ENCODE assay signal across 18 cellular contexts in the genomic region with DNA sequence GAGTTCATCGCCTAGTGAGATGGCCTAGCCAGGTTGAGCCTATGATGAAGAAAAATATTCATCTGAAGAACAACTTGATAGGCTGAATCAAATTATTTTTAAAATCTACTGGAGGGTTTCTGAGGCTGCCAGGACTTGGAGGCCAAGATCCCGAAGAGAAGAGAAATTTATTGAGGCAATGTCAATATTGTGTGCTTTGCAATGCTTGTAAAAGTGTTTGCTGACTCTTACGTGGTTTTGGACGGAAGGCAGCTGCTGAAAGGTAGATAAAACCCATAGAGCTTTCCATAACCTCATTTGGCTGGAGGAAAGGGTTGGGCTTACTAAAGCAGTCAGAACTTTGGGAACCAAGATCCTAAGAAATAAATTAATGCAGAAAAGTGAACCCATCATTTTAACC.
DNase-seq lines count a peak whose midpoint lies in the region; ATAC-seq, FAIRE-seq and TF ChIP-seq lines count a peak whose summit lies in the region.
"Had no signal": no experiment of that assay in that cellular context is flagged by ENCODE, and none has a peak within 500 bp of the region (broad histone marks: within the 10 kb centered on the region; RNA-seq: fewer than 3 reads in every experiment).

No MANE protein-coding gene starts in this region.

- FAIRE-seq in bronchial epithelial cell (lab: Jason Lieb, UNC) = peak; percentile 77

- peak; percentile 94 for ATAC-seq in mucosa of descending colon

- H3K36me3 Mint-ChIP-seq in progenitor cell of endocrine pancreas (ENCODE audit: insufficient read depth) = no peaks in the 10 kb centered on the region
- H3K36me3 Mint-ChIP-seq: CD8-positive, alpha-beta memory T cell had no signal

- intact Hi-C loops in mucosa of descending colon (cut with DNase I, micrococcal nuclease) = loop anchor here in 1 of 2 donors (10.0 kb wide), 1 partner anchor 177 kb away; no protein-coding TSS in a partner anchor

- TF ChIP-seq CTCF in LNCaP clone FGC (IDR thresholded peaks at IDR 0.05; ENCODE audit: control insufficient read depth, extremely low read depth, insufficient read depth) (no peak), bronchial epithelial cell (IDR thresholded peaks at IDR 0.05; ENCODE audit: insufficient read depth, low read length, severe bottlenecking) (no peak), mucosa of descending colon (IDR thresholded peaks at IDR 0.05) (no peak), progenitor cell of endocrine pancreas (IDR thresholded peaks at IDR 0.05; ENCODE audit: unreplicated experiment) (no peak)

- peak; percentile 61 for DNase-seq in DMS153 (lab: John Stamatoyannopoulos, UW)
- DNase-seq in DMS153 treated with DMSO at 0.1 percent for 48 hours (lab: John Stamatoyannopoulos, UW; ENCODE audit: unreplicated experiment) = no peak
- DNase-seq in LNCaP clone FGC (ENCODE audit: low read depth) = peak; percentile 96
- DNase-seq in bronchial epithelial cell (ENCODE audit: low read depth) = no peak
- DNase-seq in mucosa of descending colon = peak in 1 of 3 donors; percentile 54
- no peak for DNase-seq in NCI-H1436 treated with DMSO at 0.1 percent for 48 hours (lab: John Stamatoyannopoulos, UW)
- DNase-seq in NCI-H2227 treated with DMSO at 0.1 percent for 48 hours (lab: John Stamatoyannopoulos, UW) = no peak
- DNase-seq in progenitor cell of endocrine pancreas (ENCODE audit: low spot score, unreplicated experiment) = no peak
- DNase-seq: 8988T; CD8-positive, alpha-beta memory T cell; H7; IMR-90; Karpas-422; NCI-H1105 treated with DMSO at 0.1 percent for 48 hours; NCI-H187; NCI-H345 had no signal

- H3K27ac Mint-ChIP-seq in progenitor cell of endocrine pancreas = no peak overlapping the region
- H3K27ac Mint-ChIP-seq: CD8-positive, alpha-beta memory T cell had no signal

- H3K4me3 ChIP-seq in LNCaP clone FGC (ENCODE audit: low read depth, low read length) (no peak overlapping the region), bronchial epithelial cell (ENCODE audit: low read depth, low read length) (no peak overlapping the region), mucosa of descending colon (no peak overlapping the region)
- H3K4me3 ChIP-seq: BLaER1, PC-9 had no signal

- H3K4me1 ChIP-seq in mucosa of descending colon (ENCODE audit: low read depth) = peaks cover 3% of the 10 kb centered on the region
- H3K4me1 ChIP-seq: BLaER1 had no signal

- no peaks in the 10 kb centered on the region for H3K36me3 ChIP-seq in bronchial epithelial cell (ENCODE audit: control insufficient read depth, insufficient read depth, low read length)
- no peaks in the 10 kb centered on the region for H3K36me3 ChIP-seq in mucosa of descending colon (ENCODE audit: low read depth)
- H3K36me3 ChIP-seq: BLaER1 had no signal

- H3K27me3 Mint-ChIP-seq in progenitor cell of endocrine pancreas = no peaks in the 10 kb centered on the region

- H3K4me1 Mint-ChIP-seq in progenitor cell of endocrine pancreas (ENCODE audit: low read depth) = no peaks in the 10 kb centered on the region
- H3K4me1 Mint-ChIP-seq: CD8-positive, alpha-beta memory T cell had no signal

- H3K9me3 Mint-ChIP-seq in progenitor cell of endocrine pancreas (ENCODE audit: low read depth) = no peaks in the 10 kb centered on the region

- no peaks in the 10 kb centered on the region for H3K27me3 ChIP-seq in bronchial epithelial cell (ENCODE audit: control insufficient read depth, insufficient read depth, low read length)
- H3K27me3 ChIP-seq: BLaER1 had no signal

- H3K9me3 ChIP-seq in mucosa of descending colon = no peaks in the 10 kb centered on the region
- H3K9me3 ChIP-seq: BLaER1 had no signal

- H3K4me3 Mint-ChIP-seq in progenitor cell of endocrine pancreas (ENCODE audit: low read depth) = no peak overlapping the region
- H3K4me3 Mint-ChIP-seq: CD8-positive, alpha-beta memory T cell had no signal

Comparison
In these comparisons a context has a peak if more than half of its experiments do, and no peak if none do; other contexts are left out.
1. DNase-seq: peak in DMS153 (single experiment) and LNCaP clone FGC (single experiment); none in DMS153 treated with DMSO at 0.1 percent for 48 hours (single experiment), bronchial epithelial cell (single experiment), NCI-H1436 treated with DMSO at 0.1 percent for 48 hours (single experiment), NCI-H2227 treated with DMSO at 0.1 percent for 48 hours (single experiment) and progenitor cell of endocrine pancreas (single experiment).